27 cellular contexts compared by ENCODE assay signal in genomic region chr1:65398083-65398482, GRCh38.
"Had no signal": no experiment of that assay in that cellular context is flagged by ENCODE, and none has a peak within 500 bp of the region (broad histone marks: within the 10 kb centered on the region; RNA-seq: fewer than 3 reads in every experiment).

No MANE protein-coding gene starts in this region.

- H3K4me1 ChIP-seq: gastroesophageal sphincter, testis, uterus had no signal

- H3K4me3 ChIP-seq: gastroesophageal sphincter, testis, uterus had no signal

- H3K36me3 ChIP-seq: uterus had no signal

- ATAC-seq: esophagus mucosa, gastroesophageal sphincter, left ventricle myocardium superior, sciatic nerve, T-cell had no signal

- H3K9me3 ChIP-seq: gastroesophageal sphincter, testis, uterus had no signal

- H3K27ac Mint-ChIP-seq: activated naive CD4-positive, alpha-beta T cell treated with anti-CD3 and anti-CD28 coated beads, Interleukin-2, amount 10 ng/mL, durations not matched to agents 7 days and 5 days; brain; T-cell had no signal

- H3K27me3 Mint-ChIP-seq: activated naive CD4-positive, alpha-beta T cell treated with anti-CD3 and anti-CD28 coated beads, Interleukin-2, amount 10 ng/mL, durations not matched to agents 7 days and 5 days; central memory CD8-positive, alpha-beta T cell had no signal

- H3K9me3 Mint-ChIP-seq: activated naive CD4-positive, alpha-beta T cell treated with anti-CD3 and anti-CD28 coated beads, Interleukin-2, amount 10 ng/mL, durations not matched to agents 7 days and 5 days; brain; central memory CD8-positive, alpha-beta T cell; nephron progenitor cell; T-cell had no signal

- H3K4me1 Mint-ChIP-seq: brain; central memory CD8-positive, alpha-beta T cell had no signal

- FAIRE-seq: colon, islet of Langerhans, small intestine had no signal

- H3K27me3 ChIP-seq: gastroesophageal sphincter, testis, uterus had no signal

- H3K4me3 Mint-ChIP-seq: activated naive CD4-positive, alpha-beta T cell treated with anti-CD3 and anti-CD28 coated beads, Interleukin-2, amount 10 ng/mL, durations not matched to agents 7 days and 5 days; brain; central memory CD8-positive, alpha-beta T cell; nephron progenitor cell; T-cell had no signal

- DNase-seq: activated CD4-positive, alpha-beta T cell treated with anti-CD3 and anti-CD28 coated beads for 4 hours; activated effector memory CD4-positive, alpha-beta T cell treated with Interleukin-2 at 50 U/mL for 16 hours; activated naive CD4-positive, alpha-beta T cell treated with anti-CD3 and anti-CD28 coated beads, Interleukin-2, amount 10 ng/mL, durations not matched to agents 7 days and 5 days; activated T-cell treated with anti-CD3 and anti-CD28 coated beads, Interleukin-2, amount 50 U/mL, for 1 hour; aorta; effector memory CD4-positive, alpha-beta T cell; head of caudate nucleus; left ventricle myocardium superior; midbrain; nephron progenitor cell; nucleus accumbens; posterior cingulate gyrus; small intestine; stimulated activated CD4-positive, alpha-beta T cell treated with anti-CD3 and anti-CD28 coated beads, Interleukin-2, amount 100 ng/mL, for 24 hours; stimulated activated CD8-positive, alpha-beta memory T cell treated with anti-CD3 and anti-CD28 coated beads, Interleukin-4, amount 100 ng/mL, for 48 hours; stimulated activated naive CD4-positive, alpha-beta T cell; T-cell; testis; trophoblast cell; uterus had no signal

- H3K27ac ChIP-seq: gastroesophageal sphincter, testis, uterus had no signal
